15 cellular contexts compared by ENCODE assay signal in the genomic region with DNA sequence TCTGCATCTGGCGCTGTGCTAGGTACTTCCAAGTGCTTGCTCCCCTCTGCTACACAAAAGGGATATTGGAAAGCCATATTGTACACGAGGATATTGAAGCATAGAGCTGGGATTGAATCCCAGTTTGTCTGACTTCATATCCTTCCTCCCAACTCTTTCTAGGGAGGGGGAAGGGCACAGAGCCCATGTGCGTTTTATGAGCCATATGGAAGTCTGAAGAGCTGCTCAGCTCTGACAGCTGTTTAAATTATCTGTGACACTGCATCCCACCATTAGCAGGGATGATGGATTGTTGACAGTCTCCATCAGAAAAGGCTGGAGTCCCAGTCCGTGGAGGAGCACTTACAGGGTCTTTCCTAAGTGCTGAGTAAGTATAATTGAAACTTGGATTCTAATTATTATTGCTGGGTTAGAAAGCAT. TPM values are rescaled to one million over a fixed set of nuclear protein-coding genes. Genes with fewer than 3 reads are reported as not detected.
DNase-seq lines count a peak whose midpoint lies in the region; ATAC-seq and TF ChIP-seq lines count a peak whose summit lies in the region.
"Had no signal": no experiment of that assay in that cellular context is flagged by ENCODE, and none has a peak within 500 bp of the region (broad histone marks: within the 10 kb centered on the region; RNA-seq: fewer than 3 reads in every experiment).

No MANE protein-coding gene starts in this region.

- H3K27me3 ChIP-seq in GM23338 (ENCODE audit: insufficient read depth): no peaks in the 10 kb centered on the region
- H3K27me3 ChIP-seq in upper lobe of left lung: no peaks in the 10 kb centered on the region

- peak overlapping the region; percentile 33; the same call in 1 of the 2 replicates for H3K4me2 ChIP-seq in GM23338

- H3K4me3 Mint-ChIP-seq in GM23338: no peak overlapping the region
- H3K4me3 Mint-ChIP-seq: activated T-helper 17 cell treated with anti-CD3 and anti-CD28 coated beads, Interleukin-2, amount 50 U/mL, for 72 hours; stimulated activated memory B cell treated with anti-CD40 and anti-IgM and Interleukin-4, amounts not matched to agents 10 μg/mL and 1 μg/mL and 100 μg/mL, for 72 hours had no signal

- DNase-seq in GM23338 (ENCODE audit: low spot score): no peak
- DNase-seq in NCI-H2171 treated with DMSO at 0.1 percent for 48 hours (lab: John Stamatoyannopoulos, UW): peak; percentile 97
- peak; percentile 81 for DNase-seq in left kidney (ENCODE audit: low read depth, low spot score)
- no peak for DNase-seq in COLO668 (lab: John Stamatoyannopoulos, UW; ENCODE audit: unreplicated experiment)
- DNase-seq in NCI-H1092 (lab: John Stamatoyannopoulos, UW): no peak
- no peak for DNase-seq in upper lobe of left lung
- DNase-seq: amniotic stem cell, erythroblast, hippocampal formation, NCI-H2081 had no signal

- H4K20me1 ChIP-seq in GM23338 (replicated peaks; ENCODE audit: insufficient read depth): no peaks in the 10 kb centered on the region

- TF ChIP-seq POLR2A in upper lobe of left lung (IDR thresholded peaks at IDR 0.05): no peak

- ATAC-seq in GM23338 (no peak), SK-N-SH treated with all-trans-retinoic acid at 6 μM for 48 hours (peak; percentile 9; the same call in 2 of the 3 replicates), GM21381 (IDR thresholded peaks at IDR 0.05; ENCODE audit: unreplicated experiment) (no peak), upper lobe of left lung (ENCODE audit: low FRiP score in 2 of 2) (no peak)
- ATAC-seq: activated T-helper 17 cell treated with anti-CD3 and anti-CD28 coated beads, Interleukin-2, amount 50 U/mL, for 72 hours; HCT116; stimulated activated memory B cell treated with anti-CD40 and anti-IgM and Interleukin-4, amounts not matched to agents 10 μg/mL and 1 μg/mL and 100 μg/mL, for 72 hours had no signal

- H3K27ac Mint-ChIP-seq in GM23338: no peak overlapping the region
- H3K27ac Mint-ChIP-seq: activated T-helper 17 cell treated with anti-CD3 and anti-CD28 coated beads, Interleukin-2, amount 50 U/mL, for 72 hours; stimulated activated memory B cell treated with anti-CD40 and anti-IgM and Interleukin-4, amounts not matched to agents 10 μg/mL and 1 μg/mL and 100 μg/mL, for 72 hours had no signal

- TF ChIP-seq EP300 in upper lobe of left lung (IDR thresholded peaks at IDR 0.05): no peak

- H3K27ac ChIP-seq in GM23338 (ENCODE audit: low read depth) (peak overlapping the region; percentile 75; the same call in 1 of the 2 replicates), upper lobe of left lung (no peak overlapping the region)

- peaks cover 46% of the 10 kb centered on the region for H3K4me1 Mint-ChIP-seq in GM23338
- H3K4me1 Mint-ChIP-seq: activated T-helper 17 cell treated with anti-CD3 and anti-CD28 coated beads, Interleukin-2, amount 50 U/mL, for 72 hours; stimulated activated memory B cell treated with anti-CD40 and anti-IgM and Interleukin-4, amounts not matched to agents 10 μg/mL and 1 μg/mL and 100 μg/mL, for 72 hours had no signal

- TF ChIP-seq CTCF in GM23338 (conservative IDR thresholded peaks at IDR 0.05; ENCODE audit: low read depth in 2 of 2) (no peak), upper lobe of left lung (IDR thresholded peaks at IDR 0.05) (no peak)

- H3K9me3 ChIP-seq in upper lobe of left lung: no peaks in the 10 kb centered on the region

- peaks cover 6% of the 10 kb centered on the region for H3K27me3 Mint-ChIP-seq in GM23338 (ENCODE audit: insufficient read depth, low read depth, poor library complexity)
- H3K27me3 Mint-ChIP-seq: activated T-helper 17 cell treated with anti-CD3 and anti-CD28 coated beads, Interleukin-2, amount 50 U/mL, for 72 hours had no signal

- H3K4me3 ChIP-seq in GM23338: no peak overlapping the region
- H3K4me3 ChIP-seq in upper lobe of left lung: no peak overlapping the region

- peaks cover 54% of the 10 kb centered on the region for H3K79me2 ChIP-seq in GM23338 (replicated peaks; ENCODE audit: insufficient read depth)

- peaks cover 6% of the 10 kb centered on the region; the same call in 1 of the 2 replicates for H3F3A ChIP-seq in GM23338 (replicated peaks; ENCODE audit: low read depth)

- H3K9me3 Mint-ChIP-seq in GM23338: peaks cover 3% of the 10 kb centered on the region; the same call in 2 of the 3 replicates
- H3K9me3 Mint-ChIP-seq: activated T-helper 17 cell treated with anti-CD3 and anti-CD28 coated beads, Interleukin-2, amount 50 U/mL, for 72 hours; stimulated activated memory B cell treated with anti-CD40 and anti-IgM and Interleukin-4, amounts not matched to agents 10 μg/mL and 1 μg/mL and 100 μg/mL, for 72 hours had no signal

- peaks cover 11% of the 10 kb centered on the region; the same call in 2 of the 3 replicates for H3K36me3 Mint-ChIP-seq in GM23338 (ENCODE audit: low read depth)
- H3K36me3 Mint-ChIP-seq: stimulated activated memory B cell treated with anti-CD40 and anti-IgM and Interleukin-4, amounts not matched to agents 10 μg/mL and 1 μg/mL and 100 μg/mL, for 72 hours had no signal

- H3K9me2 ChIP-seq in GM23338 (ENCODE audit: insufficient read depth): no peaks in the 10 kb centered on the region

- H3K4me1 ChIP-seq in GM23338 (ENCODE audit: insufficient read depth) (peaks cover 52% of the 10 kb centered on the region), upper lobe of left lung (no peaks in the 10 kb centered on the region)

- WGBS in upper lobe of left lung, 2 donors: 51 to 63% methylated on average over 4 of the region's 4 CpGs

- no peaks in the 10 kb centered on the region for H3K36me3 ChIP-seq in GM23338 (ENCODE audit: insufficient read depth)
- no peaks in the 10 kb centered on the region for H3K36me3 ChIP-seq in upper lobe of left lung

- H2AFZ ChIP-seq in GM23338: no peak overlapping the region

TF ChIP-seq in SK-N-SH treated with all-trans-retinoic acid at 6 μM for 48 hours, 23 proteins besides CTCF, POLR2A, EP300 and RAD21:
- TF ChIP-seq ZFP3 (CRISPR knock-in tag; IDR thresholded peaks at IDR 0.05) (no peak), ARNTL (CRISPR knock-in tag; IDR thresholded peaks at IDR 0.05; ENCODE audit: borderline replicate concordance, low read depth) (no peak), ZNF8 (CRISPR knock-in tag; IDR thresholded peaks at IDR 0.05) (no peak), ZNF565 (CRISPR knock-in tag; conservative IDR thresholded peaks at IDR 0.05; ENCODE audit: low read depth) (no peak), TCF4 (CRISPR knock-in tag; IDR thresholded peaks at IDR 0.05; ENCODE audit: borderline replicate concordance) (no peak), CREB5 (CRISPR knock-in tag; IDR thresholded peaks at IDR 0.05; ENCODE audit: low read depth) (no peak), OSR1 (CRISPR knock-in tag; IDR thresholded peaks at IDR 0.05) (no peak), PPARA (CRISPR knock-in tag; IDR thresholded peaks at IDR 0.05; ENCODE audit: borderline replicate concordance) (no peak), TOX (CRISPR knock-in tag; IDR thresholded peaks at IDR 0.05; ENCODE audit: borderline replicate concordance) (no peak), BACH2 (CRISPR knock-in tag; IDR thresholded peaks at IDR 0.05; ENCODE audit: borderline replicate concordance) (no peak), ZC3H10 (CRISPR knock-in tag; IDR thresholded peaks at IDR 0.05) (no peak)
- TF ChIP-seq, protein P1, sequence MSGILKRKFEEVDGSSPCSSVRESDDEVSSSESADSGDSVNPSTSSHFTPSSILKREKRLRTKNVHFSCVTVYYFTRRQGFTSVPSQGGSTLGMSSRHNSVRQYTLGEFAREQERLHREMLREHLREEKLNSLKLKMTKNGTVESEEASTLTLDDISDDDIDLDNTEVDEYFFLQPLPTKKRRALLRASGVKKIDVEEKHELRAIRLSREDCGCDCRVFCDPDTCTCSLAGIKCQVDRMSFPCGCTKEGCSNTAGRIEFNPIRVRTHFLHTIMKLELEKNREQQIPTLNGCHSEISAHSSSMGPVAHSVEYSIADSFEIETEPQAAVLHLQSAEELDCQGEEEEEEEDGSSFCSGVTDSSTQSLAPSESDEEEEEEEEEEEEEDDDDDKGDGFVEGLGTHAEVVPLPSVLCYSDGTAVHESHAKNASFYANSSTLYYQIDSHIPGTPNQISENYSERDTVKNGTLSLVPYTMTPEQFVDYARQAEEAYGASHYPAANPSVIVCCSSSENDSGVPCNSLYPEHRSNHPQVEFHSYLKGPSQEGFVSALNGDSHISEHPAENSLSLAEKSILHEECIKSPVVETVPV (CRISPR knock-in tag; IDR thresholded peaks at IDR 0.05): no peak

RNA-seq across cellular contexts. Expression of gene TIAM2, which starts 18.4 kb away (rescaled TPM):
- total RNA-seq in GM23338 (2014; rRNA removed; shearing (Covaris generic)): 24.4 and 27.8 TPM in 2 replicates
- polyA plus RNA-seq in GM23338 (2016; fragmentation: Nextera tagmentation; extraction: Ambion mirVana): 13.0 and 14.2 TPM in 2 replicates
- total RNA-seq in upper lobe of left lung: 10 to 100 TPM in 2 of 6 donors, 1 to 10 TPM in 4; 5.6 to 25.1 (median 7.7) TPM

Comparison
In these comparisons a context has a peak if more than half of its experiments do, and no peak if none do; other contexts are left out.
1. DNase-seq: peak in NCI-H2171 treated with DMSO at 0.1 percent for 48 hours (single experiment) and left kidney (single experiment); none in GM23338 (single experiment), COLO668 (single experiment), NCI-H1092 (single experiment) and upper lobe of left lung (0 of 2).